ENCODE assay signal across 24 cellular contexts in the genomic region with DNA sequence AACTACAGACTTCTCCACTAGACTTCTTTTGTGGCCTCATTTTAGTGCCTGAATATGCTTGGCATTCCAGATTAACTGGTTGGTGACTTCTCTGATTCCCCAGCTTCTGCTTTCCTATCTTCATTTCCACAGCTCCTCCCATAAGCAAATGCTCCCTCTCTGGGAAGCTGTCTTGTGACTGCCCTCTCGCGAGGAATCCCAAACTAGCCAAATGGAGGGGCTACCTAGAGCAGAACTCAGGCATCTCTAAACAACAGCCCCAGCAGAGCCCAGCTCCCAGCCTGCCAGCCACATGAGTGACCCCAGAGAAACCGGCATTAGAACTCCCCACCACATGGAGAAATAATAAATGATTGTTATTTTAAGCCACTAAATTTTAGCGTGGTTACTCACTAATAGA. TPM values are rescaled to one million over a fixed set of nuclear protein-coding genes. Genes with fewer than 3 reads are reported as not detected.
"Had no signal": no experiment of that assay in that cellular context is flagged by ENCODE, and none has a peak within 500 bp of the region (broad histone marks: within the 10 kb centered on the region; RNA-seq: fewer than 3 reads in every experiment).

No MANE protein-coding gene starts in this region.

- H3K4me3 Mint-ChIP-seq: IgD-negative memory B cell had no signal

- H3K36me3 Mint-ChIP-seq: IgD-negative memory B cell had no signal

- H3K9ac ChIP-seq: KMS-11 had no signal

- DNase-seq: Kasumi-1, MM.1S, NCI-H1092 treated with DMSO at 0.1 percent for 48 hours, NCI-H1436, NCI-H187, NCI-H2029, NCI-H2081 treated with DMSO at 0.1 percent for 48 hours, NCI-H2171, NCI-H226, NCI-H446, NCI-H510A, NCI-H524 treated with DMSO at 0.1 percent for 48 hours, NCI-H69, NCI-H774, Right ventricle myocardium superior, RPMI8226, SIG-M5 had no signal

- H3K4me2 ChIP-seq: KMS-11 had no signal

- H3K27ac Mint-ChIP-seq: IgD-negative memory B cell had no signal

- H3K36me3 ChIP-seq: SJSA1 had no signal

- H3K27ac ChIP-seq: HL-60, KMS-11, SJSA1, SK-N-MC had no signal

- H3K27me3 ChIP-seq: SJSA1 had no signal

- ATAC-seq: K562 had no signal

- H3K4me1 Mint-ChIP-seq: IgD-negative memory B cell had no signal

- H3K4me1 ChIP-seq: SJSA1 had no signal

- H3K4me3 ChIP-seq: K562, SJSA1, SK-N-MC had no signal

- H3K9me3 Mint-ChIP-seq: IgD-negative memory B cell had no signal

- H3K9me3 ChIP-seq: SJSA1 had no signal

RNA-seq across cellular contexts. Expression of gene VEGFD, which starts 7.6 kb away (rescaled TPM):
- total RNA-seq: K562, M059J, SJSA1 had no signal
- polyA plus RNA-seq: IgD-negative memory B cell had no signal
